Comparison of ENCODE assay signal across 1 cellular context in the genomic region with DNA sequence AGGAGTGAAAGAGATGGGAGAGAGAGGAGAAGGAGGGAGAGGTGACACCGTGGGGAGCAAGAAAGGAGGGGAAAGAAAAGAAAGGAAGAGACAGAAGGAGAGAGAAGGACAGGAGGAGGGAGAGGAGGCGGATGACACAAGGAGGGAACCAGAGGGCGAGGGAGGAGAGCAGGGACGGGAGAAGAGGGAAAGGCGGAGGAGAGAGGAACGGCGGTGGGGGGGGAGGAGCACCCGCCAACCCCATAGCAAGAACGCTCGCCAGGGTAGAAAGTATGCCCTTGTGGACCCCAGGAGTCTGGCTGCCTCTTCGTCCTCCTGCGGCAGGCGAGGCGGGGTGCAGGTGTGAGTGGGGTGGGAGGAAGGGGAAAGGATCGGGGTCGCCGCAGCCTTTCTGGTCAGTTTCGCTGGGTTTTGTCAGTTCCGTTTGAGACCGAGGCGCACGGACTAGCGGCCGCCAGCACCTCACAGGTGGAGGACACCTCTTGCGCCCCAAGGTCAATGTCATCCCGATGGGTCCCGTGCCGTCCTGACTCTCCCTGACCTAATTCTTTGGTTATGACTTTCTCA.
TF ChIP-seq lines count a peak whose summit lies in the region.

No MANE protein-coding gene starts in this region.

TF ChIP-seq in HEK293, 187 proteins besides CTCF, POLR2A, EP300 and RAD21 (continued from another document):
- TF ChIP-seq PRDM4 (tag by site-specific recombination; IDR thresholded peaks at IDR 0.05) (peak; percentile 9; the same call in 1 of the 2 replicates), ZNF521 (tag by site-specific recombination; IDR thresholded peaks at IDR 0.05) (no peak), ZNF600 (tag by site-specific recombination; IDR thresholded peaks at IDR 0.05) (peak; percentile 36; the same call in 1 of the 2 replicates), ZNF184 (tag by site-specific recombination; IDR thresholded peaks at IDR 0.05) (no peak), ZNF558 (tag by site-specific recombination; IDR thresholded peaks at IDR 0.05) (no peak)
